Comparison of ENCODE assay signal across 22 cellular contexts in the genomic region with DNA sequence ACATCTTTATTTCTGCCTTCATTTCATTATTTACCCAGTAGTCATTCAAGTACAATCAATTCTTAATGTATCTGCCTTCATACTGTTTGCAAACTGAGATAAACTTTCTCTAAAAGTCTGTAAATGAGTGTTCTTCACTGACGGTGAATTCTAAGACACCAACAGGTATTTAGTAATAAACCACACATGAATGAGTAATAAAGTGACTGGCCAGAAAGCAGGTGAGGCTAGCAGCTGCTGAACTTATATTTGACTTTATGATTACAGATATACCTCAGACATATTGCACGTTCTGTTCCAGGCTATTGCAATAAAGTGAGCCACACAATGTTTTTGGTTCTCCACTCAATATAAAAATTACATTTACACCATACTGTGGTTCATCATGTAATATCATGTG.
DNase-seq lines count a peak whose midpoint lies in the region; ATAC-seq and TF ChIP-seq lines count a peak whose summit lies in the region.
"Had no signal": no experiment of that assay in that cellular context is flagged by ENCODE, and none has a peak within 500 bp of the region (broad histone marks: within the 10 kb centered on the region; RNA-seq: fewer than 3 reads in every experiment).

No MANE protein-coding gene starts in this region.

- H3K27ac ChIP-seq in RWPE2 (ENCODE audit: poor library complexity, severe bottlenecking), result no peak overlapping the region
- H3K27ac ChIP-seq: A549; BLaER1 treated with 17β-estradiol and CSF1 and Interleukin-3, amounts not matched to agents 10 nM and 100 nM had no signal

- peaks cover 9% of the 10 kb centered on the region for H3K4me1 ChIP-seq in RWPE2 (ENCODE audit: insufficient read depth, poor library complexity, severe bottlenecking)
- H3K4me1 ChIP-seq: A549; BE2C; BLaER1 treated with 17β-estradiol and CSF1 and Interleukin-3, amounts not matched to agents 10 nM and 100 nM had no signal

- H3K4me3 ChIP-seq in RWPE2 (ENCODE audit: severe bottlenecking) (no peak overlapping the region), epithelial cell of esophagus (ENCODE audit: low read length) (no peak overlapping the region)
- H3K4me3 ChIP-seq: A549; BLaER1 treated with 17β-estradiol and CSF1 and Interleukin-3, amounts not matched to agents 10 nM and 100 nM; GM12878; GM23338 had no signal

- ATAC-seq in RWPE2 (ENCODE audit: low read depth) (peak; percentile 69; the same call in 1 of the 3 replicates), HG03432 (IDR thresholded peaks at IDR 0.05; ENCODE audit: unreplicated experiment) (no peak), HG03159 (IDR thresholded peaks at IDR 0.05; ENCODE audit: unreplicated experiment) (no peak), left colon (no peak)
- ATAC-seq: A549, GM12878, GM23338, HCT116 had no signal

- DNase-seq in HPDE6-E6E7 (ENCODE audit: extremely low spot score) (peak; percentile 1), RWPE2 (ENCODE audit: low spot score) (no peak), epithelial cell of esophagus (ENCODE audit: low read depth) (peak; percentile 51), left colon (no peak)
- DNase-seq: 8988T; ACHN; AML-193; BE2C; CD4-positive, alpha-beta T cell; CD8-positive, alpha-beta memory T cell; DMS 273 treated with DMSO at 0.1 percent for 48 hours; DMS79; EL; GDM1; H9 had no signal

- H3K9me3 ChIP-seq in RWPE2 (ENCODE audit: severe bottlenecking), result no peaks in the 10 kb centered on the region
- H3K9me3 ChIP-seq: BE2C; BLaER1 treated with 17β-estradiol and CSF1 and Interleukin-3, amounts not matched to agents 10 nM and 100 nM had no signal

- H3K36me3 ChIP-seq in RWPE2 (ENCODE audit: low read depth), result no peaks in the 10 kb centered on the region
- H3K36me3 ChIP-seq: BE2C; BLaER1 treated with 17β-estradiol and CSF1 and Interleukin-3, amounts not matched to agents 10 nM and 100 nM had no signal

- no peak for TF ChIP-seq CTCF in RWPE2 (IDR thresholded peaks at IDR 0.05; ENCODE audit: poor library complexity, severe bottlenecking)
- no peak for TF ChIP-seq CTCF in epithelial cell of esophagus (IDR thresholded peaks at IDR 0.05; ENCODE audit: insufficient read depth, low read depth, low read length, missing control alignments)

- no peaks in the 10 kb centered on the region for H3K27me3 ChIP-seq in RWPE2 (ENCODE audit: insufficient read depth, poor library complexity, severe bottlenecking)
- H3K27me3 ChIP-seq: BE2C; BLaER1 treated with 17β-estradiol and CSF1 and Interleukin-3, amounts not matched to agents 10 nM and 100 nM had no signal

- intact Hi-C loops in left colon (cut with DNase I, micrococcal nuclease), result no loop called here

Comparison
In these comparisons a context has a peak if more than half of its experiments do, and no peak if none do; other contexts are left out.
1. DNase-seq: peak in HPDE6-E6E7 (single experiment) and epithelial cell of esophagus (single experiment); none in RWPE2 (single experiment) and left colon (0 of 2).